5 cellular contexts compared by ENCODE assay signal in the genomic region with DNA sequence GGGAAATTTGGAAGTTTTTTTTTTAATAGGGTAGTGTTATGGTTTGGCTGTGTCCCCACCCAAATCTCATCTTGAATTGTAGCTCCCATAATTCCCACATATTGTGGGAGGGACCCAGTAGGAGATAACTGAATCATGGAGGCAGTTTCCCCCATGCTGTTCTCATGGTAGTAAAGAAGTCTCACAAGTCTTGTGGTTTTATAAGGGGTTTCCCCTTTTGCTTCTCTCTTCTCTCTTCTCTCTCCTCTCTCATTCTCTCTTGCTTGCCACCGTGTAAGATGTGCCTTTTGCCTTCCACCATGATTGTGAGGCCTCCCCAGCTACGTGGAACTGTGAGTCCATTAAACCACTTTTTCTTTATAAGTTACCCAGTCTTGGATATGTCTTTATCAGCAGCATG. TPM values are rescaled to one million over a fixed set of nuclear protein-coding genes. Genes with fewer than 3 reads are reported as not detected.
"Had no signal": no experiment of that assay in that cellular context is flagged by ENCODE, and none has a peak within 500 bp of the region (broad histone marks: within the 10 kb centered on the region; RNA-seq: fewer than 3 reads in every experiment).

No MANE protein-coding gene starts in this region.

RNA-seq across cellular contexts. Expression of gene CACNG3, which starts 17.3 kb away (rescaled TPM):
- total RNA-seq: HepG2, HT-29, HT1080, IMR-90, K562 had no signal
